In the genomic region with DNA sequence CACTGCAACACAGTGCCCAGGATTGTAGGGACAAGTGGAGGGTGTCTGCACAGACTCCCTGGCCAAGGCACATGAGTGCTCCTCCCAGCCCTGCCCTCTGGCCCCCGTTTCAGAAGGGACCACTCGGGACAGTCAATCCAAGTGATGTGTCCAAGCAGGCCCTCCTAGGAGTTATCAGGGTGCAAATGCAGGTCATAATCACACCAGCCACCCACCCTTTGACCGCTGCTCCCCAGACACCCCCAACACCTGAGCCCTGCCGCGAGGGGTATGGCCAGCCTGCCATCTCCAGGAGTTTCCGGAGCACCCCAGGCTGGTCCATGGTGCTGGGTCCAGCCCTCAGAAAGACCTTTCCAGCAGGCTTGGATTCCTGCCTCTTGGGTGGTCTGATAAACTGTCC, we compare ENCODE assay signal across 22 cellular contexts. TPM values are rescaled to one million over a fixed set of nuclear protein-coding genes. Genes with fewer than 3 reads are reported as not detected.
"Had no signal": no experiment of that assay in that cellular context is flagged by ENCODE, and none has a peak within 500 bp of the region (broad histone marks: within the 10 kb centered on the region; RNA-seq: fewer than 3 reads in every experiment).

No MANE protein-coding gene starts in this region.

- H3K9me3 ChIP-seq: esophagus squamous epithelium had no signal

- H3K27ac ChIP-seq: gastrocnemius medialis, tibial artery, VCaP had no signal

- ATAC-seq: activated CD4-positive, CD25-positive, alpha-beta regulatory T cell treated with anti-CD3 and anti-CD28 coated beads, Interleukin-2, amount 50 U/mL, for 24 hours; activated CD8-positive, alpha-beta T cell treated with anti-CD3 and anti-CD28 coated beads for 36 hours; gastrocnemius medialis; naive thymus-derived CD8-positive, alpha-beta T cell; stimulated activated naive CD8-positive, alpha-beta T cell treated with anti-CD3 and anti-CD28 coated beads, Interleukin-15, Interleukin-2, amounts not matched to agents 100 U/mL and 50 U/mL, for 24 hours had no signal

- H3K4me3 ChIP-seq: dorsolateral prefrontal cortex, esophagus squamous epithelium, gastrocnemius medialis, mucosa of descending colon, tibial artery had no signal

- H3K4me1 Mint-ChIP-seq: activated CD4-positive, alpha-beta T cell treated with anti-CD3 and anti-CD28 coated beads, Interleukin-2, amount 10 ng/mL, durations not matched to agents 7 days and 5 days; activated naive CD4-positive, alpha-beta T cell treated with anti-CD3 and anti-CD28 coated beads, Interleukin-2, amount 50 U/mL, for 24 hours; brain; naive thymus-derived CD8-positive, alpha-beta T cell had no signal

- H3K27me3 ChIP-seq: esophagus squamous epithelium, gastrocnemius medialis, tibial artery had no signal

- H3K27ac Mint-ChIP-seq: activated CD4-positive, alpha-beta T cell treated with anti-CD3 and anti-CD28 coated beads, Interleukin-2, amount 10 ng/mL, durations not matched to agents 7 days and 5 days; activated CD8-positive, alpha-beta T cell treated with anti-CD3 and anti-CD28 coated beads for 36 hours; activated naive CD4-positive, alpha-beta T cell treated with anti-CD3 and anti-CD28 coated beads, Interleukin-2, amount 50 U/mL, for 24 hours; brain; naive thymus-derived CD8-positive, alpha-beta T cell; progenitor cell of endocrine pancreas had no signal

- H3K4me1 ChIP-seq: esophagus squamous epithelium, gastrocnemius medialis, tibial artery had no signal

- H3K36me3 ChIP-seq: esophagus squamous epithelium, gastrocnemius medialis, tibial artery had no signal

- H3K27me3 Mint-ChIP-seq: activated CD4-positive, alpha-beta T cell treated with anti-CD3 and anti-CD28 coated beads, Interleukin-2, amount 10 ng/mL, durations not matched to agents 7 days and 5 days; activated CD8-positive, alpha-beta T cell treated with anti-CD3 and anti-CD28 coated beads for 36 hours had no signal

- H3K4me3 Mint-ChIP-seq: activated CD4-positive, alpha-beta T cell treated with anti-CD3 and anti-CD28 coated beads, Interleukin-2, amount 10 ng/mL, durations not matched to agents 7 days and 5 days; activated CD8-positive, alpha-beta T cell treated with anti-CD3 and anti-CD28 coated beads for 36 hours; activated naive CD4-positive, alpha-beta T cell treated with anti-CD3 and anti-CD28 coated beads, Interleukin-2, amount 50 U/mL, for 24 hours; brain had no signal

- H3K36me3 Mint-ChIP-seq: activated naive CD4-positive, alpha-beta T cell treated with anti-CD3 and anti-CD28 coated beads, Interleukin-2, amount 50 U/mL, for 24 hours; brain had no signal

- DNase-seq: activated CD4-positive, alpha-beta T cell treated with anti-CD3 and anti-CD28 coated beads, Interleukin-2, amount 10 ng/mL, durations not matched to agents 7 days and 5 days; activated CD8-positive, alpha-beta T cell treated with anti-CD3 and anti-CD28 coated beads for 36 hours; activated gamma-delta T cell treated with Interleukin-2 at 50 U/mL for 16 hours; activated T-cell treated with anti-CD3 and anti-CD28 coated beads, Interleukin-2, amount 50 U/mL, for 1 hour; central memory CD4-positive, alpha-beta T cell; esophagus squamous epithelium; gastrocnemius medialis; left cardiac atrium; mesenchymal stem cell; naive thymus-derived CD8-positive, alpha-beta T cell; retina; stimulated activated CD4-positive, alpha-beta T cell treated with anti-CD3 and anti-CD28 coated beads, Interleukin-4, amount 100 ng/mL, for 24 hours; stimulated activated naive CD8-positive, alpha-beta T cell treated with anti-CD3 and anti-CD28 coated beads, Interleukin-15, Interleukin-2, amounts not matched to agents 100 U/mL and 50 U/mL, for 24 hours; tibial artery had no signal

RNA-seq across cellular contexts. Expression of a gene that starts 54.5 kb away (rescaled TPM):
- total RNA-seq: activated CD4-positive, alpha-beta T cell treated with anti-CD3 and anti-CD28 coated beads, Interleukin-2, amount 10 ng/mL, durations not matched to agents 7 days and 5 days; activated CD8-positive, alpha-beta T cell treated with anti-CD3 and anti-CD28 coated beads for 36 hours; naive thymus-derived CD8-positive, alpha-beta T cell; T-helper 2 cell treated with Interferon-gamma antibody and Interleukin-4, amounts not matched to agents 100 ng/mL and 5 ng/mL, for 36 hours had no signal
- polyA plus RNA-seq: naive thymus-derived CD8-positive, alpha-beta T cell had no signal
